1 cellular context compared by ENCODE assay signal in the genomic region with DNA sequence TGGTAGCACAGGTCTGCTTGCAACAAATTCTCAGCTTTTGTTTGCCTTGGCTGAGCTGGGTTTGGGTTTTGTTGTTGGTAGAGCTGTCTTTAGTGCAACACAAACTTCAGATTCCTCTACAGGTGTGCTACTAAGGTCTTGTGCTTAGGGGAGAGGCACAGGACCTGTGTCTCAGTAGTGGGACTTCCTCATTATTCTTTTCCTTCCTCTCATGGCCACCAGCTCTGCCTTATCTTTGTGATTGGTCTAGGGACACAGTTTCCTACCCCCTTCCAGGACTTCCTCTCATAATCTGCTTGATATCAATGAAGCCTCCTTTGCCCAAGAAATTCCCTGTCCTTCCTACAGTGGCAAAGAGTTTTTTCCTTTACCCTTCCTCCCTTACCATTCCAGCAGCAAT.
TF ChIP-seq lines count a peak whose summit lies in the region.

No MANE protein-coding gene starts in this region.

TF ChIP-seq in GM23338, 12 proteins besides CTCF, POLR2A, EP300 and RAD21 (continued from another document):
- TF ChIP-seq, protein P1, sequence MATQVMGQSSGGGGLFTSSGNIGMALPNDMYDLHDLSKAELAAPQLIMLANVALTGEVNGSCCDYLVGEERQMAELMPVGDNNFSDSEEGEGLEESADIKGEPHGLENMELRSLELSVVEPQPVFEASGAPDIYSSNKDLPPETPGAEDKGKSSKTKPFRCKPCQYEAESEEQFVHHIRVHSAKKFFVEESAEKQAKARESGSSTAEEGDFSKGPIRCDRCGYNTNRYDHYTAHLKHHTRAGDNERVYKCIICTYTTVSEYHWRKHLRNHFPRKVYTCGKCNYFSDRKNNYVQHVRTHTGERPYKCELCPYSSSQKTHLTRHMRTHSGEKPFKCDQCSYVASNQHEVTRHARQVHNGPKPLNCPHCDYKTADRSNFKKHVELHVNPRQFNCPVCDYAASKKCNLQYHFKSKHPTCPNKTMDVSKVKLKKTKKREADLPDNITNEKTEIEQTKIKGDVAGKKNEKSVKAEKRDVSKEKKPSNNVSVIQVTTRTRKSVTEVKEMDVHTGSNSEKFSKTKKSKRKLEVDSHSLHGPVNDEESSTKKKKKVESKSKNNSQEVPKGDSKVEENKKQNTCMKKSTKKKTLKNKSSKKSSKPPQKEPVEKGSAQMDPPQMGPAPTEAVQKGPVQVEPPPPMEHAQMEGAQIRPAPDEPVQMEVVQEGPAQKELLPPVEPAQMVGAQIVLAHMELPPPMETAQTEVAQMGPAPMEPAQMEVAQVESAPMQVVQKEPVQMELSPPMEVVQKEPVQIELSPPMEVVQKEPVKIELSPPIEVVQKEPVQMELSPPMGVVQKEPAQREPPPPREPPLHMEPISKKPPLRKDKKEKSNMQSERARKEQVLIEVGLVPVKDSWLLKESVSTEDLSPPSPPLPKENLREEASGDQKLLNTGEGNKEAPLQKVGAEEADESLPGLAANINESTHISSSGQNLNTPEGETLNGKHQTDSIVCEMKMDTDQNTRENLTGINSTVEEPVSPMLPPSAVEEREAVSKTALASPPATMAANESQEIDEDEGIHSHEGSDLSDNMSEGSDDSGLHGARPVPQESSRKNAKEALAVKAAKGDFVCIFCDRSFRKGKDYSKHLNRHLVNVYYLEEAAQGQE (IDR thresholded peaks at IDR 0.05; ENCODE audit: unreplicated experiment) = no peak
TF ChIP-seq in GM23338: peak in this region for 0.
